In genomic region chr6:16238658-16239089, GRCh38 we compare ENCODE assay signal across 8 cellular contexts. TPM values are rescaled to one million over a fixed set of nuclear protein-coding genes. Genes with fewer than 3 reads are reported as not detected.
A peak's percentile ranks its signal among the peaks of the same experiment; 100 is the strongest.
DNase-seq lines count a peak whose midpoint lies in the region; ATAC-seq, FAIRE-seq and TF ChIP-seq lines count a peak whose summit lies in the region.

No MANE protein-coding gene starts in this region.

- no peaks in the 10 kb centered on the region for H3K9me3 ChIP-seq in right atrium auricular region
- H3K9me3 ChIP-seq in smooth muscle cell (replicated peaks; ENCODE audit: low read depth), result no peaks in the 10 kb centered on the region
- no peaks in the 10 kb centered on the region for H3K9me3 ChIP-seq in Karpas-422 (ENCODE audit: low read length)

- no peaks in the 10 kb centered on the region for H3K36me3 Mint-ChIP-seq in activated CD8-positive, alpha-beta T cell treated with anti-CD3 and anti-CD28 coated beads, Interleukin-2, amount 10 ng/mL, durations not matched to agents 7 days and 5 days (ENCODE audit: low read depth)

- peak overlapping the region; percentile 93 to 94 for H3K27ac ChIP-seq in right atrium auricular region
- no peak overlapping the region for H3K27ac ChIP-seq in smooth muscle cell (ENCODE audit: low read depth)
- H3K27ac ChIP-seq in Karpas-422 (ENCODE audit: low read length), result no peak overlapping the region

- H3K4me2 ChIP-seq in smooth muscle cell (peak overlapping the region; percentile 99), Karpas-422 (ENCODE audit: low read depth, low read length, poor library complexity, severe bottlenecking) (no peak overlapping the region)

- H3K36me3 ChIP-seq in right atrium auricular region, result no peaks in the 10 kb centered on the region
- H3K36me3 ChIP-seq in smooth muscle cell (ENCODE audit: low read depth), result no peaks in the 10 kb centered on the region
- H3K36me3 ChIP-seq in Karpas-422 (ENCODE audit: insufficient read depth, low read length), result no peaks in the 10 kb centered on the region

- TF ChIP-seq CTCF in right atrium auricular region (IDR thresholded peaks at IDR 0.05) (no peak), smooth muscle cell (IDR thresholded peaks at IDR 0.05; ENCODE audit: borderline replicate concordance, insufficient read depth, poor library complexity, severe bottlenecking) (no peak)

- CTCF ChIA-PET in activated CD8-positive, alpha-beta T cell treated with anti-CD3 and anti-CD28 coated beads, Interleukin-2, amount 10 ng/mL, durations not matched to agents 7 days and 5 days (lab: Charles Lee), result interaction anchor here (0.9 to 1.4 kb wide), 2 partner anchors 80 to 465 kb away, joined by 3 to 5 read pairs; no protein-coding TSS in a partner anchor

- no peaks in the 10 kb centered on the region for H3K79me2 ChIP-seq in smooth muscle cell (ENCODE audit: low read depth)
- no peaks in the 10 kb centered on the region for H3K79me2 ChIP-seq in Karpas-422 (ENCODE audit: low read length)

- no peaks in the 10 kb centered on the region for H3K9me3 Mint-ChIP-seq in activated CD8-positive, alpha-beta T cell treated with anti-CD3 and anti-CD28 coated beads, Interleukin-2, amount 10 ng/mL, durations not matched to agents 7 days and 5 days (ENCODE audit: insufficient read depth)

- peaks cover 11% of the 10 kb centered on the region for H3K27me3 Mint-ChIP-seq in activated CD8-positive, alpha-beta T cell treated with anti-CD3 and anti-CD28 coated beads, Interleukin-2, amount 10 ng/mL, durations not matched to agents 7 days and 5 days (ENCODE audit: low read depth)

- H3K4me1 Mint-ChIP-seq in activated CD8-positive, alpha-beta T cell treated with anti-CD3 and anti-CD28 coated beads, Interleukin-2, amount 10 ng/mL, durations not matched to agents 7 days and 5 days (ENCODE audit: low read depth), result peaks cover 35% of the 10 kb centered on the region

- peak; percentile 21 for ATAC-seq in HG02759 (IDR thresholded peaks at IDR 0.05; ENCODE audit: unreplicated experiment)
- ATAC-seq in activated CD8-positive, alpha-beta T cell treated with anti-CD3 and anti-CD28 coated beads, Interleukin-2, amount 10 ng/mL, durations not matched to agents 7 days and 5 days, result peak; percentile 37

- H3K9ac ChIP-seq in smooth muscle cell (ENCODE audit: low read depth), result no peak overlapping the region
- H3K9ac ChIP-seq in Karpas-422 (ENCODE audit: low read length), result no peak overlapping the region

- H2AFZ ChIP-seq in smooth muscle cell (ENCODE audit: low read depth) (peak overlapping the region; percentile 73), Karpas-422 (ENCODE audit: low read length) (no peak overlapping the region)

- no peaks in the 10 kb centered on the region for H4K20me1 ChIP-seq in smooth muscle cell (ENCODE audit: low read depth)
- H4K20me1 ChIP-seq in Karpas-422 (ENCODE audit: insufficient read depth, low read depth, low read length), result no peaks in the 10 kb centered on the region

- no peaks in the 10 kb centered on the region for H3K9me2 ChIP-seq in Karpas-422 (replicated peaks; ENCODE audit: insufficient read depth, low read length)

- WGBS in smooth muscle cell (ENCODE audit: low lambda C conversion rate), result 4% methylated on average over 26 of the region's 34 CpGs

- peaks cover 0 to 55% of the 10 kb centered on the region in 2 donors for H3K4me1 ChIP-seq in right atrium auricular region
- H3K4me1 ChIP-seq in smooth muscle cell (ENCODE audit: low read depth), result peaks cover 16% of the 10 kb centered on the region
- peaks cover 6% of the 10 kb centered on the region for H3K4me1 ChIP-seq in Karpas-422 (ENCODE audit: low read length)

- H3K27ac Mint-ChIP-seq in activated CD8-positive, alpha-beta T cell treated with anti-CD3 and anti-CD28 coated beads, Interleukin-2, amount 10 ng/mL, durations not matched to agents 7 days and 5 days, result peak overlapping the region; percentile 80

- peak; percentile 33 for FAIRE-seq in GM12892 (lab: Jason Lieb, UNC)

- DNase-seq in GM12892 (ENCODE audit: insufficient read length) (no peak), right atrium auricular region (ENCODE audit: low spot score) (no peak), smooth muscle cell (lab: John Stamatoyannopoulos, UW; ENCODE audit: unreplicated experiment) (no peak), NCI-H128 (lab: John Stamatoyannopoulos, UW; ENCODE audit: unreplicated experiment) (no peak), HT-29 (ENCODE audit: low spot score) (no peak), Karpas-422 (no peak)
- no peak for DNase-seq in activated CD8-positive, alpha-beta T cell treated with anti-CD3 and anti-CD28 coated beads, Interleukin-2, amount 10 ng/mL, durations not matched to agents 7 days and 5 days

- no peak for TF ChIP-seq POLR2A in GM12892 (IDR thresholded peaks at IDR 0.05; ENCODE audit: low read depth, low read length)

- H3K4me3 Mint-ChIP-seq in activated CD8-positive, alpha-beta T cell treated with anti-CD3 and anti-CD28 coated beads, Interleukin-2, amount 10 ng/mL, durations not matched to agents 7 days and 5 days, result peak overlapping the region; percentile 87

- H3K4me3 ChIP-seq in right atrium auricular region (peak overlapping the region; percentile 79 to 93), smooth muscle cell (peak overlapping the region; percentile 68), Karpas-422 (ENCODE audit: low read length) (no peak overlapping the region)

- peaks cover 6% of the 10 kb centered on the region for H3F3A ChIP-seq in smooth muscle cell (ENCODE audit: low read depth)

- POLR2A ChIA-PET in activated CD8-positive, alpha-beta T cell treated with anti-CD3 and anti-CD28 coated beads, Interleukin-2, amount 10 ng/mL, durations not matched to agents 7 days and 5 days (lab: Charles Lee), result interaction anchor here (0.8 to 1.1 kb wide), 2 partner anchors 12 to 333 kb away, joined by 3 read pairs; no protein-coding TSS in a partner anchor

- H3K27me3 ChIP-seq in right atrium auricular region (no peaks in the 10 kb centered on the region), smooth muscle cell (ENCODE audit: low read depth) (no peaks in the 10 kb centered on the region), Karpas-422 (ENCODE audit: low read length) (no peaks in the 10 kb centered on the region)

RNA-seq across cellular contexts. Expression of gene GMPR, which starts 0.3 kb away (rescaled TPM):
- 9.7 TPM for polyA plus RNA-seq in GM12892 (2012; ENCODE audit: missing spikeins)
- 10 to 100 TPM in 1 of 2 experiments, 1 to 10 TPM in 1; 8.9 to 11.0 TPM for total RNA-seq in activated CD8-positive, alpha-beta T cell treated with anti-CD3 and anti-CD28 coated beads, Interleukin-2, amount 10 ng/mL, durations not matched to agents 7 days and 5 days
- total RNA-seq in right atrium auricular region (10 to 100 TPM; 70.1 to 89.5 TPM), smooth muscle cell (1.3 TPM in 1 of 2 replicates, not detected in the other)
- 0.74 and 2.6 TPM in 2 replicates for polyA plus RNA-seq in smooth muscle cell
- total RNA-seq in HT-29 (2014; rRNA removed; shearing (Covaris generic)), result 0.08 and 0.55 TPM in 2 replicates
- total RNA-seq in Karpas-422 (2014; rRNA removed; shearing (Covaris generic); ENCODE audit: low replicate concordance), result not detected in 2 replicates

Comparison
In these comparisons a context has a peak if more than half of its experiments do, and no peak if none do; other contexts are left out.
1. H3K27ac ChIP-seq: peak in right atrium auricular region (2 of 2); none in smooth muscle cell (single experiment) and Karpas-422 (single experiment).
2. RNA of gene GMPR, which starts 0.3 kb away (total RNA-seq): 70.1 to 89.5 TPM in right atrium auricular region; 8.9 to 11.0 TPM in activated CD8-positive, alpha-beta T cell treated with anti-CD3 and anti-CD28 coated beads, Interleukin-2, amount 10 ng/mL, durations not matched to agents 7 days and 5 days, 1.3 TPM in smooth muscle cell, 0.08 to 0.55 TPM in HT-29 and not detected in Karpas-422; every median in the first group is over 4 times any median in the second.